Comparison of ENCODE assay signal across 1 cellular context in genomic region chr6:157503018-157503747, GRCh38.
TF ChIP-seq lines count a peak whose summit lies in the region.

No MANE protein-coding gene starts in this region.

TF ChIP-seq in K562, 482 proteins besides CTCF, POLR2A, EP300 and RAD21 (continued from another document and continues in another):
- TF ChIP-seq SFPQ (IDR thresholded peaks at IDR 0.05; ENCODE audit: low read depth, low read length) (no peak), SREBF1 (IDR thresholded peaks at IDR 0.05; ENCODE audit: borderline replicate concordance, low read depth, low read length) (no peak), HDAC3 (IDR thresholded peaks at IDR 0.05; ENCODE audit: borderline replicate concordance, partially characterized antibody) (no peak), EZH2 (IDR thresholded peaks at IDR 0.05; ENCODE audit: borderline replicate concordance, low read depth, low read length) (no peak), CBX8 (IDR thresholded peaks at IDR 0.05; ENCODE audit: borderline replicate concordance, extremely low read depth, low read depth, low read length, poor library complexity, severe bottlenecking) (no peak), NFIX (CRISPR knock-in tag; IDR thresholded peaks at IDR 0.05; ENCODE audit: low read depth) (no peak), CXXC5 (CRISPR knock-in tag; IDR thresholded peaks at IDR 0.05) (no peak), CEBPB (tag; IDR thresholded peaks at IDR 0.05) (peak; percentile 49; the same call in 1 of the 2 replicates), E2F6 (IDR thresholded peaks at IDR 0.05; ENCODE audit: borderline replicate concordance in 1 of 2, extremely low read depth in 1 of 2, insufficient read depth in 1 of 2, insufficient read length in 1 of 2, low read depth in 1 of 2, low read length in 1 of 2, poor library complexity in 1 of 2, severe bottlenecking in 1 of 2) (peak; percentile 24 to 48), HDAC1 (IDR thresholded peaks at IDR 0.05) (no peak), PKNOX1 (IDR thresholded peaks at IDR 0.05) (no peak; the same call in 1 of the 2 replicates), E2F8 (IDR thresholded peaks at IDR 0.05; ENCODE audit: low read depth, partially characterized antibody) (no peak), CBX3 (IDR thresholded peaks at IDR 0.05; ENCODE audit: borderline replicate concordance in 1 of 2, low read length in 2 of 2) (0 out of 3 replicates have a peak, but pooled peaks of 1 of the 2 experiments have one; percentile 3), TAF7 (tag; IDR thresholded peaks at IDR 0.05) (no peak), RREB1 (CRISPR knock-in tag; IDR thresholded peaks at IDR 0.05) (no peak), POU5F1 (IDR thresholded peaks at IDR 0.05; ENCODE audit: borderline replicate concordance, low read depth, low read length, partially characterized antibody) (no peak), L3MBTL2 (IDR thresholded peaks at IDR 0.05) (peak; percentile 46; the same call in 1 of the 2 replicates), TSC22D4 (tag; IDR thresholded peaks at IDR 0.05) (no peak), ZNF76 (CRISPR knock-in tag; IDR thresholded peaks at IDR 0.05; ENCODE audit: borderline replicate concordance) (no peak), ZNF445 (CRISPR knock-in tag; IDR thresholded peaks at IDR 0.05; ENCODE audit: low read depth) (no peak), RNF2 (IDR thresholded peaks at IDR 0.05) (no peak), ZNF121 (CRISPR knock-in tag; conservative IDR thresholded peaks at IDR 0.05) (no peak), LARP7 (IDR thresholded peaks at IDR 0.05) (no peak), CTBP1 (IDR thresholded peaks at IDR 0.05; ENCODE audit: borderline replicate concordance) (no peak), ZNF354B (CRISPR knock-in tag; IDR thresholded peaks at IDR 0.05) (no peak), HMGXB4 (CRISPR knock-in tag; IDR thresholded peaks at IDR 0.05) (no peak), KDM1A (IDR thresholded peaks at IDR 0.05) (no peak), CBFA2T2 (conservative IDR thresholded peaks at IDR 0.05) (0 out of 2 replicates have a peak, but pooled peaks have one; percentile 7), KDM4B (IDR thresholded peaks at IDR 0.05; ENCODE audit: borderline replicate concordance in 2 of 2, low read depth in 1 of 2) (no peak), ZNF282 (CRISPR knock-in tag; IDR thresholded peaks at IDR 0.05) (no peak), CREB3L1 (IDR thresholded peaks at IDR 0.05; ENCODE audit: borderline replicate concordance, low read depth) (no peak), BDP1 (IDR thresholded peaks at IDR 0.05; ENCODE audit: insufficient read depth, insufficient read length) (no peak), PRPF4 (IDR thresholded peaks at IDR 0.05; ENCODE audit: insufficient read depth, low read depth, low read length, poor library complexity, severe bottlenecking) (no peak), DNMT1 (IDR thresholded peaks at IDR 0.05) (no peak), ZNF639 (CRISPR knock-in tag; conservative IDR thresholded peaks at IDR 0.05 in 1 of 2, IDR thresholded peaks at IDR 0.05 in 1 of 2) (0 out of 4 replicates have a peak, but pooled peaks of 1 of the 2 experiments have one; percentile 9), ZNF518B (CRISPR knock-in tag; IDR thresholded peaks at IDR 0.05) (no peak)
